1 cellular context compared by ENCODE assay signal in genomic region chr22:35995772-35996171, GRCh38.
TF ChIP-seq lines count a peak whose summit lies in the region.

No MANE protein-coding gene starts in this region.

TF ChIP-seq in K562, 482 proteins besides CTCF, POLR2A, EP300 and RAD21 (continued from another document):
- TF ChIP-seq ZBTB34 (CRISPR knock-in tag; IDR thresholded peaks at IDR 0.05) (no peak), ZNF133 (CRISPR knock-in tag; IDR thresholded peaks at IDR 0.05) (no peak), VEZF1 (CRISPR knock-in tag; IDR thresholded peaks at IDR 0.05) (0 out of 2 replicates have a peak, but pooled peaks have one; percentile 7), ZNF766 (CRISPR knock-in tag; conservative IDR thresholded peaks at IDR 0.05) (no peak), SNIP1 (IDR thresholded peaks at IDR 0.05; ENCODE audit: low read depth) (no peak), DACH1 (IDR thresholded peaks at IDR 0.05; ENCODE audit: partially characterized antibody) (peak; percentile 44), BRF2 (IDR thresholded peaks at IDR 0.05; ENCODE audit: borderline replicate concordance, insufficient read depth, insufficient read length) (no peak), NFYB (IDR thresholded peaks at IDR 0.05; ENCODE audit: extremely low read depth, insufficient read length) (no peak), GABPB1 (CRISPR knock-in tag; IDR thresholded peaks at IDR 0.05) (no peak), MEIS2 (IDR thresholded peaks at IDR 0.05; ENCODE audit: partially characterized antibody) (no peak), GABPA (tag; conservative IDR thresholded peaks at IDR 0.05; ENCODE audit: low read depth) (no peak), ZBTB5 (IDR thresholded peaks at IDR 0.05) (no peak), KAT8 (IDR thresholded peaks at IDR 0.05; ENCODE audit: low read depth) (no peak), ZBTB49 (CRISPR knock-in tag; IDR thresholded peaks at IDR 0.05; ENCODE audit: borderline replicate concordance) (no peak), CGGBP1 (CRISPR knock-in tag; IDR thresholded peaks at IDR 0.05) (no peak), FOSL1 (tag; conservative IDR thresholded peaks at IDR 0.05) (peak; percentile 49; the same call in 1 of the 2 replicates), GTF2F1 (IDR thresholded peaks at IDR 0.05; ENCODE audit: low read depth, low read length) (no peak), JUND (IDR thresholded peaks at IDR 0.05; ENCODE audit: borderline replicate concordance, low read depth, low read length) (peak; percentile 32; the same call in 1 of the 2 replicates), JUND (tag; IDR thresholded peaks at IDR 0.05; ENCODE audit: borderline replicate concordance, low read depth, low read length) (no peak), ATF1 (CRISPR knock-in tag; IDR thresholded peaks at IDR 0.05) (no peak), ATF1 (tag; IDR thresholded peaks at IDR 0.05) (no peak), SREBF2 (CRISPR knock-in tag; IDR thresholded peaks at IDR 0.05) (no peak), ZBTB43 (CRISPR knock-in tag; IDR thresholded peaks at IDR 0.05) (no peak), C11orf30 (IDR thresholded peaks at IDR 0.05; ENCODE audit: low read depth) (no peak), CBX5 (IDR thresholded peaks at IDR 0.05; ENCODE audit: borderline replicate concordance, low read depth) (no peak), HOMEZ (CRISPR knock-in tag; IDR thresholded peaks at IDR 0.05) (no peak)
TF ChIP-seq in K562: peak in this region for 4.
